In genomic region chr17:56319531-56319930, GRCh38 we compare ENCODE assay signal across 8 cellular contexts.
A peak's percentile ranks its signal among the peaks of the same experiment; 100 is the strongest.
DNase-seq lines count a peak whose midpoint lies in the region; ATAC-seq and TF ChIP-seq lines count a peak whose summit lies in the region.

No MANE protein-coding gene starts in this region.

- H3K27me3 ChIP-seq in breast epithelium = peaks cover 0 to 6% of the 10 kb centered on the region in 2 donors
- H3K27me3 ChIP-seq in lower lobe of right lung (ENCODE audit: low read depth) = no peaks in the 10 kb centered on the region
- no peaks in the 10 kb centered on the region for H3K27me3 ChIP-seq in Peyer's patch

- H3K27ac ChIP-seq in breast epithelium (no peak overlapping the region), lower lobe of right lung (no peak overlapping the region), Peyer's patch (no peak overlapping the region)

- DNase-seq in GM12865 (ENCODE audit: low read depth) (peak; percentile 54), NCI-H526 (lab: John Stamatoyannopoulos, UW) (peak; percentile 39 to 67), breast epithelium (ENCODE audit: low spot score in 2 of 2) (no peak), lower lobe of right lung (no peak), Peyer's patch (no peak)

- ATAC-seq in HG03159 (IDR thresholded peaks at IDR 0.05; ENCODE audit: unreplicated experiment) = peak; percentile 75
- peak; percentile 72 to 85 for ATAC-seq in lower lobe of right lung
- ATAC-seq in HG02870 (IDR thresholded peaks at IDR 0.05; ENCODE audit: unreplicated experiment) = no peak
- no peak for ATAC-seq in GM18498 (IDR thresholded peaks at IDR 0.05; ENCODE audit: unreplicated experiment)

- TF ChIP-seq POLR2A in breast epithelium (IDR thresholded peaks at IDR 0.05) (no peak), Peyer's patch (IDR thresholded peaks at IDR 0.05) (no peak)

- TF ChIP-seq CTCF in GM12865 (IDR thresholded peaks at IDR 0.05; ENCODE audit: insufficient read depth, low read depth, low read length, missing control alignments) = peak; percentile 50
- TF ChIP-seq CTCF in breast epithelium (IDR thresholded peaks at IDR 0.05) = peak in 2 of 3 donors; percentile 43 to 47
- peak; percentile 57 for TF ChIP-seq CTCF in lower lobe of right lung (IDR thresholded peaks at IDR 0.05)
- TF ChIP-seq CTCF in Peyer's patch (IDR thresholded peaks at IDR 0.05) = peak in 3 of 6 experiments; percentile 64 to 70 (median 69)

- H3K4me1 ChIP-seq in breast epithelium = no peaks in the 10 kb centered on the region
- H3K4me1 ChIP-seq in lower lobe of right lung = no peaks in the 10 kb centered on the region
- H3K4me1 ChIP-seq in Peyer's patch = no peaks in the 10 kb centered on the region

- no peaks in the 10 kb centered on the region for H3K9me3 ChIP-seq in breast epithelium
- no peaks in the 10 kb centered on the region for H3K9me3 ChIP-seq in lower lobe of right lung
- H3K9me3 ChIP-seq in Peyer's patch = no peaks in the 10 kb centered on the region

- intact Hi-C loops in breast epithelium (cut with DNase I; ENCODE audit: low total_unique reads) (no loop called here), lower lobe of right lung (cut with DNase I) (no loop called here)

- no peak overlapping the region for H3K4me3 ChIP-seq in GM12865 (ENCODE audit: low read depth, low read length)
- H3K4me3 ChIP-seq in breast epithelium = no peak overlapping the region
- no peak overlapping the region for H3K4me3 ChIP-seq in lower lobe of right lung
- H3K4me3 ChIP-seq in Peyer's patch = no peak overlapping the region

- H3K36me3 ChIP-seq in breast epithelium (no peaks in the 10 kb centered on the region), lower lobe of right lung (no peaks in the 10 kb centered on the region), Peyer's patch (no peaks in the 10 kb centered on the region)

Comparison
In these comparisons a context has a peak if more than half of its experiments do, and no peak if none do; other contexts are left out.
1. DNase-seq: peak in GM12865 (single experiment) and NCI-H526 (2 of 2); none in breast epithelium (0 of 2), lower lobe of right lung (single experiment) and Peyer's patch (0 of 3).
2. ATAC-seq: peak in HG03159 (single experiment) and lower lobe of right lung (2 of 2); none in HG02870 (single experiment) and GM18498 (single experiment).